Comparison of ENCODE assay signal across 12 cellular contexts in genomic region chr2:113536573-113536972, GRCh38. TPM values are rescaled to one million over a fixed set of nuclear protein-coding genes. Genes with fewer than 3 reads are reported as not detected.
DNase-seq lines count a peak whose midpoint lies in the region; ATAC-seq and TF ChIP-seq lines count a peak whose summit lies in the region.
"Not testable (repeated sequence)": the region's sequence is repeated elsewhere in the genome, so short reads cannot be mapped to it uniquely, and the experiment has no call there.
"Had no signal": no experiment of that assay in that cellular context is flagged by ENCODE, and none has a peak within 500 bp of the region (broad histone marks: within the 10 kb centered on the region; RNA-seq: fewer than 3 reads in every experiment).

No MANE protein-coding gene starts in this region.

- peak; percentile 55; the same call in 1 of the 3 replicates for ATAC-seq in RWPE2 (ENCODE audit: low read depth)
- ATAC-seq in heart left ventricle: peak in 3 of 4 donors; percentile 20 to 62 (median 62)
- ATAC-seq in left lung: peak; percentile 86
- peak; percentile 75 for ATAC-seq in lung (ENCODE audit: insufficient read depth, low FRiP score)
- ATAC-seq in upper lobe of right lung: peak; percentile 74

- not testable (repeated sequence) for H3K27me3 ChIP-seq in MG63; RWPE2 (ENCODE audit: insufficient read depth, poor library complexity, severe bottlenecking); heart left ventricle; left lung; lung (ENCODE audit: control insufficient read depth, insufficient read depth); upper lobe of right lung

- not testable (repeated sequence) for H3K4me1 ChIP-seq in RWPE2 (ENCODE audit: insufficient read depth, poor library complexity, severe bottlenecking); heart left ventricle; left lung; lung (ENCODE audit: control insufficient read depth in 2 of 2, insufficient read depth in 2 of 2, low read length in 2 of 2); upper lobe of right lung

- not testable (repeated sequence) for TF ChIP-seq CTCF in RWPE2 (IDR thresholded peaks at IDR 0.05; ENCODE audit: poor library complexity, severe bottlenecking); heart left ventricle (IDR thresholded peaks at IDR 0.05); left lung (IDR thresholded peaks at IDR 0.05); lung (IDR thresholded peaks at IDR 0.05; ENCODE audit: control extremely low read depth, extremely low read depth); upper lobe of right lung (IDR thresholded peaks at IDR 0.05)

- peak; percentile 11 for DNase-seq in MG63
- not testable (repeated sequence) for DNase-seq in RWPE2 (ENCODE audit: low spot score); heart left ventricle; lung (ENCODE audit: low spot score); upper lobe of right lung
- DNase-seq in left lung: peak in 1 of 2 donors; percentile 42

- H3K4me3 ChIP-seq in MG63; RWPE2 (ENCODE audit: severe bottlenecking); heart left ventricle; left lung; lung; upper lobe of right lung: not testable (repeated sequence)

- not testable (repeated sequence) for H3K27ac ChIP-seq in RWPE2 (ENCODE audit: poor library complexity, severe bottlenecking); heart left ventricle; left lung; lung (ENCODE audit: low read depth in 1 of 2, low read length in 1 of 2); upper lobe of right lung

- WGBS in heart left ventricle, 4 donors: 48 to 57% (median 55%) methylated on average over 6 of the region's 6 CpGs
- WGBS in lung, 2 donors: 54 to 83% methylated on average over 6 of the region's 6 CpGs

- intact Hi-C loops in heart left ventricle (cut with DNase I); left lung (cut with DNase I); upper lobe of right lung (cut with DNase I): not testable (repeated sequence)

- not testable (repeated sequence) for TF ChIP-seq POLR2A in heart left ventricle (IDR thresholded peaks at IDR 0.05)

- H3K9me3 ChIP-seq in MG63; RWPE2 (ENCODE audit: severe bottlenecking); heart left ventricle; left lung; lung (ENCODE audit: control insufficient read depth in 2 of 2, insufficient read depth in 1 of 2, low read length in 1 of 2); upper lobe of right lung: not testable (repeated sequence)

- H3K36me3 ChIP-seq in MG63; RWPE2 (ENCODE audit: low read depth); heart left ventricle; left lung; lung (ENCODE audit: control insufficient read depth in 2 of 2, insufficient read depth in 2 of 2, low read length in 2 of 2); upper lobe of right lung: not testable (repeated sequence)

RNA-seq across cellular contexts. Expression of gene FOXD4L1, which starts 38.1 kb away (rescaled TPM):
- not detected in 2 replicates for total RNA-seq in MG63 (2014; rRNA removed; shearing (Covaris generic); ENCODE audit: low replicate concordance)
- total RNA-seq in heart left ventricle: under 1 TPM in 1 of 9 donors, not detected in 8; 0.09 TPM
- under 1 TPM; 0.08 to 0.10 TPM for polyA plus RNA-seq in heart left ventricle
- under 1 TPM; 0.17 to 0.71 TPM for total RNA-seq in left lung
- under 1 TPM in 1 of 2 donors, not detected in 1; 0.34 TPM for total RNA-seq in lung
- under 1 TPM; 0.03 to 0.28 TPM for polyA plus RNA-seq in lung
- 0.78 TPM for total RNA-seq in upper lobe of right lung
- total RNA-seq: A673; CD4-positive, CD25-positive, alpha-beta regulatory T cell; G401 had no signal
- polyA plus RNA-seq: CD14-positive monocyte; CD4-positive, alpha-beta memory T cell; CD8-positive, alpha-beta memory T cell had no signal
